Comparison of ENCODE assay signal across 4 cellular contexts in genomic region chr6:32318501-32318900, GRCh38. TPM values are rescaled to one million over a fixed set of nuclear protein-coding genes. Genes with fewer than 3 reads are reported as not detected.
"Had no signal": no experiment of that assay in that cellular context is flagged by ENCODE, and none has a peak within 500 bp of the region (broad histone marks: within the 10 kb centered on the region; RNA-seq: fewer than 3 reads in every experiment).

No MANE protein-coding gene starts in this region.

- DNase-seq: GDM1, GF-D8 had no signal

- H3K4me3 ChIP-seq: GM12878 had no signal

- ATAC-seq: GM12878 had no signal

RNA-seq across cellular contexts. Expression of gene TSBP1, which starts 53.2 kb away (rescaled TPM):
- total RNA-seq: G401, GM12878 had no signal
